2 cellular contexts compared by ENCODE assay signal in genomic region chr19:14497347-14497921, GRCh38.
TF ChIP-seq lines count a peak whose summit lies in the region.

No MANE protein-coding gene starts in this region.

TF ChIP-seq in A549, 52 proteins besides CTCF, POLR2A, EP300 and RAD21:
- no peak for TF ChIP-seq REST (IDR thresholded peaks at IDR 0.05)

TF ChIP-seq in HCT116, 20 proteins besides CTCF, POLR2A, EP300 and RAD21:
- TF ChIP-seq SP1 (IDR thresholded peaks at IDR 0.05; ENCODE audit: low read depth), result no peak
- no peak for TF ChIP-seq YY1 (IDR thresholded peaks at IDR 0.05; ENCODE audit: extremely low read depth, insufficient replicate concordance, low read depth, low read length)
- TF ChIP-seq FOSL1 (IDR thresholded peaks at IDR 0.05; ENCODE audit: low read depth), result no peak
- no peak for TF ChIP-seq ZNF274 (IDR thresholded peaks at IDR 0.05; ENCODE audit: low read depth, low read length)
- TF ChIP-seq MAX (IDR thresholded peaks at IDR 0.05), result no peak
- TF ChIP-seq CEBPB (IDR thresholded peaks at IDR 0.05; ENCODE audit: low read depth), result no peak
- no peak for TF ChIP-seq TCF7L2 (IDR thresholded peaks at IDR 0.05; ENCODE audit: borderline replicate concordance, extremely low read depth, insufficient read depth, insufficient read length)
- no peak for TF ChIP-seq POLR2AphosphoS5 (IDR thresholded peaks at IDR 0.05; ENCODE audit: low read depth, low read length)
- no peak for TF ChIP-seq ATF3 (IDR thresholded peaks at IDR 0.05)
- TF ChIP-seq ZBTB33 (IDR thresholded peaks at IDR 0.05; ENCODE audit: extremely low read depth, insufficient replicate concordance, low read length), result no peak
- TF ChIP-seq REST (IDR thresholded peaks at IDR 0.05; ENCODE audit: low read depth), result no peak
